9 cellular contexts compared by ENCODE assay signal in the genomic region with DNA sequence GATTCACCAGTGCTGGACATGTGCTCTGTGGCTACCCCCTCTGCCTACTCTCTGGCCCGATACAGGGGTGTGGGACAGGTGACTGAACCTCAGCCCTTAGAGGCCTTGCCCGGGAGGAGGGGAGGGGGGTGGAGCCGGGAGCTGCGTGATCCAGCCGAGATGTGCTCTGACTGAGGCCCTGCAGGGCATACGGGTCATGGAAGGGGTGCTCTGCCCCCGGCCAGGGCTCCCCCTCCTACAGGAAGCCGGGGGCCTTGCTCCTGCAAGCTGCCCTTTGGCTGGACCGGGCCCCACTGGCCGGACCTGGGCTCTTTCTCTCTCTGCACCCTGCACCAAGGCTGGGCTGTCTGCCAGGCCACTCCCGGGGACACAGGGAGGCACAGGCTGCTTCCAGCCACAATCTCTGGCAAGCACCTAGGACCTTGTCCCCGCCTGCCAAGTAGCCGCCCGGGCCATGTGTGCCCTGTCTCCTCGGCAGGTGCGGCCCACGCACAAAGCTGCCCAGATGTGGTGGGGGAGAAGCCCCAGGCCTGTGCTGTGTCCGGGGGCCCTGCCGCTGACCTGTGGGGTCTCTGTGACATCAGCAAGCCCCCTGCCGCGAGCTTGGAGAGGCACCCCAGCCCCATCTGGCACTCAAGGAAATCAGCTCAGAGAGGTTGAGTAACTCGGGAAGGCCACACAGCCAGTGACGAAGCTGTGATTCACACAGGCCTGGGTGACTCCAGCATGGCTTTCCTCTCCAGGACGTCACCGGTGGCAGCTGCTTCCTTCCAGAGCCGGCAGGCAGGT. TPM values are rescaled to one million over a fixed set of nuclear protein-coding genes. Genes with fewer than 3 reads are reported as not detected.
DNase-seq lines count a peak whose midpoint lies in the region; ATAC-seq, FAIRE-seq and TF ChIP-seq lines count a peak whose summit lies in the region.
"Had no signal": no experiment of that assay in that cellular context is flagged by ENCODE, and none has a peak within 500 bp of the region (broad histone marks: within the 10 kb centered on the region; RNA-seq: fewer than 3 reads in every experiment).

No MANE protein-coding gene starts in this region.

- H3K9me3 ChIP-seq in endothelial cell of umbilical vein (replicated peaks; ENCODE audit: control insufficient read depth, insufficient read depth, low read length) = no peaks in the 10 kb centered on the region

- no peak overlapping the region for H2AFZ ChIP-seq in endothelial cell of umbilical vein (ENCODE audit: low read depth, low read length)

- no TSS peak for BruUV-seq in endothelial cell of umbilical vein (replicated peaks; lab: Mats Ljungman, UMichigan)

- H3K27me3 ChIP-seq in endothelial cell of umbilical vein (ENCODE audit: control insufficient read depth in 2 of 2, insufficient read depth in 2 of 2, low read length in 2 of 2) = no peaks in the 10 kb centered on the region

- H3K9ac ChIP-seq in endothelial cell of umbilical vein (replicated peaks; ENCODE audit: extremely low read depth, insufficient read depth, low read length) = no peak overlapping the region

- H3K4me1 Mint-ChIP-seq in stimulated activated memory B cell treated with anti-CD40 and anti-IgM and Interleukin-4, amounts not matched to agents 10 μg/mL and 1 μg/mL and 100 μg/mL, for 72 hours = peaks cover 9% of the 10 kb centered on the region

- POLR2A ChIA-PET in endothelial cell of umbilical vein (lab: Charles Lee) = no interaction called here

- H3K79me2 ChIP-seq in endothelial cell of umbilical vein (ENCODE audit: control insufficient read depth, insufficient read depth, low read length) = no peaks in the 10 kb centered on the region

- CTCF ChIA-PET in endothelial cell of umbilical vein (lab: Charles Lee) = interaction anchor here (0.6 to 1.5 kb wide), 5 partner anchors 8 to 250 kb away, joined by 3 to 4 read pairs (median 3); partner anchors contain the start of gene UBE2J2

- no peak for ATAC-seq in GM21825 (IDR thresholded peaks at IDR 0.05; ENCODE audit: unreplicated experiment)
- ATAC-seq in GM19351 (IDR thresholded peaks at IDR 0.05; ENCODE audit: unreplicated experiment) = no peak
- ATAC-seq in stimulated activated memory B cell treated with anti-CD40 and anti-IgM and Interleukin-4, amounts not matched to agents 10 μg/mL and 1 μg/mL and 100 μg/mL, for 72 hours = no peak
- ATAC-seq: GM12878 had no signal

- no peaks in the 10 kb centered on the region for H4K20me1 ChIP-seq in endothelial cell of umbilical vein (replicated peaks; ENCODE audit: control insufficient read depth, extremely low read depth, insufficient read depth, low read length)

- in situ Hi-C loops in G401 (cut with HindIII; ENCODE audit: low sequenced_read_pairs) = no loop called here

- intact Hi-C loops in endothelial cell of umbilical vein (cut with micrococcal nuclease) = no loop called here

- no peaks in the 10 kb centered on the region for H3K9me1 ChIP-seq in endothelial cell of umbilical vein (replicated peaks; ENCODE audit: control insufficient read depth, extremely low read depth, insufficient read depth, low read length)

- no peaks in the 10 kb centered on the region for H3K36me3 Mint-ChIP-seq in stimulated activated memory B cell treated with anti-CD40 and anti-IgM and Interleukin-4, amounts not matched to agents 10 μg/mL and 1 μg/mL and 100 μg/mL, for 72 hours

- no peak overlapping the region for H3K4me2 ChIP-seq in endothelial cell of umbilical vein (ENCODE audit: insufficient read depth, low read length)

- H3K4me3 ChIP-seq in endothelial cell of umbilical vein (replicated peaks in 1 of 3; ENCODE audit: insufficient read depth in 1 of 3, low read depth in 1 of 3, low read length in 3 of 3) = no peak overlapping the region
- H3K4me3 ChIP-seq: GM12878 had no signal

- DNase-seq in G401 (ENCODE audit: low spot score) = peak; percentile 57
- peak; percentile 25 for DNase-seq in NAMALWA (ENCODE audit: low spot score)
- DNase-seq in endothelial cell of umbilical vein (ENCODE audit: low read depth, low spot score) = peak; percentile 21
- peak; percentile 72 for DNase-seq in myocyte (ENCODE audit: low read depth)
- DNase-seq: H9 had no signal

- peaks cover 11% of the 10 kb centered on the region for H3K27me3 Mint-ChIP-seq in stimulated activated memory B cell treated with anti-CD40 and anti-IgM and Interleukin-4, amounts not matched to agents 10 μg/mL and 1 μg/mL and 100 μg/mL, for 72 hours

- no peak for TF ChIP-seq CTCF in endothelial cell of umbilical vein (IDR thresholded peaks at IDR 0.05; ENCODE audit: extremely low read depth in 1 of 2, insufficient read depth in 1 of 2, low read depth in 1 of 2, low read length in 2 of 2)

- H3K4me1 ChIP-seq in endothelial cell of umbilical vein (ENCODE audit: control insufficient read depth, extremely low read depth, insufficient read depth, low read length) = peaks cover 2% of the 10 kb centered on the region

- H3K9me3 Mint-ChIP-seq in stimulated activated memory B cell treated with anti-CD40 and anti-IgM and Interleukin-4, amounts not matched to agents 10 μg/mL and 1 μg/mL and 100 μg/mL, for 72 hours = no peaks in the 10 kb centered on the region
- H3K9me3 Mint-ChIP-seq: H9 had no signal

- H3K4me3 Mint-ChIP-seq in stimulated activated memory B cell treated with anti-CD40 and anti-IgM and Interleukin-4, amounts not matched to agents 10 μg/mL and 1 μg/mL and 100 μg/mL, for 72 hours = no peak overlapping the region
- H3K4me3 Mint-ChIP-seq: H9 had no signal

- peak; percentile 46 for FAIRE-seq in endothelial cell of umbilical vein (lab: Jason Lieb, UNC)
- FAIRE-seq: GM12878 had no signal

- H3K27ac ChIP-seq in endothelial cell of umbilical vein (ENCODE audit: insufficient read depth, low read depth, low read length) = no peak overlapping the region

- dilution Hi-C loops in endothelial cell of umbilical vein (cut with MboI; ENCODE audit: extremely low pct_ligation_motif_present, low sequenced_read_pairs) = no loop called here

- H3K27ac Mint-ChIP-seq in stimulated activated memory B cell treated with anti-CD40 and anti-IgM and Interleukin-4, amounts not matched to agents 10 μg/mL and 1 μg/mL and 100 μg/mL, for 72 hours = no peak overlapping the region

- TF ChIP-seq POLR2A in endothelial cell of umbilical vein (IDR thresholded peaks at IDR 0.05; ENCODE audit: low read depth, low read length) = no peak

- H3K36me3 ChIP-seq in endothelial cell of umbilical vein (ENCODE audit: control insufficient read depth in 2 of 2, extremely low read depth in 1 of 2, insufficient read depth in 2 of 2, low read length in 2 of 2) = no peaks in the 10 kb centered on the region

RNA-seq across cellular contexts. Expression of gene SCNN1D, which starts 1.5 kb away (rescaled TPM):
- total RNA-seq in G401 (2014; rRNA removed; shearing (Covaris generic)) = 0.71 and 1.2 TPM in 2 replicates
- 3.0 and 3.3 TPM in 2 replicates for total RNA-seq in endothelial cell of umbilical vein
- polyA plus RNA-seq in endothelial cell of umbilical vein = 2.3 and 4.0 TPM in 2 replicates
- 0.32 and 0.68 TPM in 2 replicates for polyA plus RNA-seq in endothelial cell of umbilical vein (2011; cell fraction: cytosol; rRNA removed)
- polyA plus RNA-seq in endothelial cell of umbilical vein (2011; cell fraction: nucleus; rRNA removed) = 13.9 and 15.0 TPM in 2 replicates
- polyA plus RNA-seq in endothelial cell of umbilical vein (2012) = 0.75 and 0.86 TPM in 2 replicates
- polyA minus RNA-seq in endothelial cell of umbilical vein = 0.08 and 2.0 TPM in 2 replicates
- not detected for polyA minus RNA-seq in endothelial cell of umbilical vein (2011; cell fraction: cytosol; rRNA and poly(A)+ RNA removed)
- 0.63 and 2.4 TPM in 2 replicates for polyA minus RNA-seq in endothelial cell of umbilical vein (2011; cell fraction: nucleus; rRNA and poly(A)+ RNA removed)
- 2.2 and 2.5 TPM in 2 replicates for total RNA-seq in myocyte
- polyA plus RNA-seq in myocyte (2012) = 3.7 TPM

RNA-seq across cellular contexts. Expression of gene UBE2J2, which starts 8.1 kb away (rescaled TPM):
- 88.4 and 102 TPM in 2 replicates for total RNA-seq in G401 (2014; rRNA removed; shearing (Covaris generic))
- 80.7 and 87.2 TPM in 2 replicates for total RNA-seq in endothelial cell of umbilical vein
- 50.0 and 60.7 TPM in 2 replicates for polyA plus RNA-seq in endothelial cell of umbilical vein
- polyA plus RNA-seq in endothelial cell of umbilical vein (2011; cell fraction: cytosol; rRNA removed) = 46.1 and 63.4 TPM in 2 replicates
- 51.6 and 62.4 TPM in 2 replicates for polyA plus RNA-seq in endothelial cell of umbilical vein (2011; cell fraction: nucleus; rRNA removed)
- 48.2 and 50.2 TPM in 2 replicates for polyA plus RNA-seq in endothelial cell of umbilical vein (2012)
- 24.5 and 35.1 TPM in 2 replicates for polyA minus RNA-seq in endothelial cell of umbilical vein
- polyA minus RNA-seq in endothelial cell of umbilical vein (2011; cell fraction: cytosol; rRNA and poly(A)+ RNA removed) = 25.1 TPM
- 29.9 and 37.5 TPM in 2 replicates for polyA minus RNA-seq in endothelial cell of umbilical vein (2011; cell fraction: nucleus; rRNA and poly(A)+ RNA removed)
- total RNA-seq in myocyte = 50.3 and 52.2 TPM in 2 replicates
- 46.6 TPM for polyA plus RNA-seq in myocyte (2012)

RNA-seq across cellular contexts. Expression of gene ACAP3, which starts 26.0 kb away (rescaled TPM):
- 23.6 and 33.8 TPM in 2 replicates for total RNA-seq in G401 (2014; rRNA removed; shearing (Covaris generic))
- total RNA-seq in endothelial cell of umbilical vein = 39.0 and 43.0 TPM in 2 replicates
- polyA plus RNA-seq in endothelial cell of umbilical vein = 27.8 and 41.3 TPM in 2 replicates
- 6.7 and 11.6 TPM in 2 replicates for polyA plus RNA-seq in endothelial cell of umbilical vein (2011; cell fraction: cytosol; rRNA removed)
- polyA plus RNA-seq in endothelial cell of umbilical vein (2011; cell fraction: nucleus; rRNA removed) = 306 and 358 TPM in 2 replicates
- 25.5 and 29.9 TPM in 2 replicates for polyA plus RNA-seq in endothelial cell of umbilical vein (2012)
- 22.8 and 26.4 TPM in 2 replicates for polyA minus RNA-seq in endothelial cell of umbilical vein
- 29.8 TPM for polyA minus RNA-seq in endothelial cell of umbilical vein (2011; cell fraction: cytosol; rRNA and poly(A)+ RNA removed)
- 33.4 and 58.9 TPM in 2 replicates for polyA minus RNA-seq in endothelial cell of umbilical vein (2011; cell fraction: nucleus; rRNA and poly(A)+ RNA removed)
- 97.3 and 106 TPM in 2 replicates for total RNA-seq in myocyte
- polyA plus RNA-seq in myocyte (2012) = 56.4 TPM

RNA-seq across cellular contexts. Expression of gene PUSL1, which starts 26.7 kb away (rescaled TPM):
- 66.7 and 84.9 TPM in 2 replicates for total RNA-seq in G401 (2014; rRNA removed; shearing (Covaris generic))
- total RNA-seq in endothelial cell of umbilical vein (16.6 and 18.8 TPM in 2 replicates), myocyte (41.6 and 43.4 TPM in 2 replicates)
- 27.3 and 45.9 TPM in 2 replicates for polyA plus RNA-seq in endothelial cell of umbilical vein
- 13.4 and 21.1 TPM in 2 replicates for polyA plus RNA-seq in endothelial cell of umbilical vein (2011; cell fraction: cytosol; rRNA removed)
- 13.4 and 13.7 TPM in 2 replicates for polyA plus RNA-seq in endothelial cell of umbilical vein (2011; cell fraction: nucleus; rRNA removed)
- 8.9 and 10.7 TPM in 2 replicates for polyA plus RNA-seq in endothelial cell of umbilical vein (2012)
- polyA minus RNA-seq in endothelial cell of umbilical vein = 5.5 and 8.0 TPM in 2 replicates
- polyA minus RNA-seq in endothelial cell of umbilical vein (2011; cell fraction: cytosol; rRNA and poly(A)+ RNA removed) = 22.0 TPM
- polyA minus RNA-seq in endothelial cell of umbilical vein (2011; cell fraction: nucleus; rRNA and poly(A)+ RNA removed) = 3.8 and 7.8 TPM in 2 replicates
- polyA plus RNA-seq in myocyte (2012) = 22.1 TPM

RNA-seq across cellular contexts. Expression of gene C1QTNF12, which starts 35.2 kb away (rescaled TPM):
- total RNA-seq in G401 (2014; rRNA removed; shearing (Covaris generic)) = 5.1 and 13.3 TPM in 2 replicates
- 1.9 and 4.1 TPM in 2 replicates for total RNA-seq in endothelial cell of umbilical vein
- 0.67 and 1.0 TPM in 2 replicates for polyA plus RNA-seq in endothelial cell of umbilical vein
- 0.15 and 0.18 TPM in 2 replicates for polyA plus RNA-seq in endothelial cell of umbilical vein (2011; cell fraction: cytosol; rRNA removed)
- polyA plus RNA-seq in endothelial cell of umbilical vein (2011; cell fraction: nucleus; rRNA removed) = 2.7 and 3.4 TPM in 2 replicates
- polyA plus RNA-seq in endothelial cell of umbilical vein (2012) = 0.87 and 1.2 TPM in 2 replicates
- 0.34 TPM in 1 of 2 replicates, not detected in the other for polyA minus RNA-seq in endothelial cell of umbilical vein
- not detected for polyA minus RNA-seq in endothelial cell of umbilical vein (2011; cell fraction: cytosol; rRNA and poly(A)+ RNA removed)
- 1.2 and 1.9 TPM in 2 replicates for polyA minus RNA-seq in endothelial cell of umbilical vein (2011; cell fraction: nucleus; rRNA and poly(A)+ RNA removed)
- 1.2 TPM in 1 of 2 replicates, not detected in the other for total RNA-seq in myocyte
- 1.9 TPM for polyA plus RNA-seq in myocyte (2012)

Comparison
In these comparisons a context has a peak if more than half of its experiments do, and no peak if none do; other contexts are left out.
1. DNase-seq: peak in every context shown above with its lines; median percentile 72 in myocyte; 57 in G401; 25 in NAMALWA; 21 in endothelial cell of umbilical vein.